In genomic region chr17:57833597-57833939, GRCh38 we compare ENCODE assay signal across 11 cellular contexts. TPM values are rescaled to one million over a fixed set of nuclear protein-coding genes. Genes with fewer than 3 reads are reported as not detected.
A peak's percentile ranks its signal among the peaks of the same experiment; 100 is the strongest.
DNase-seq lines count a peak whose midpoint lies in the region; ATAC-seq, FAIRE-seq and TF ChIP-seq lines count a peak whose summit lies in the region.
"Had no signal": no experiment of that assay in that cellular context is flagged by ENCODE, and none has a peak within 500 bp of the region (broad histone marks: within the 10 kb centered on the region; RNA-seq: fewer than 3 reads in every experiment).

No MANE protein-coding gene starts in this region.

- no peaks in the 10 kb centered on the region for H3K27me3 Mint-ChIP-seq in WTC11 (ENCODE audit: low read depth)
- H3K27me3 Mint-ChIP-seq: activated naive CD8-positive, alpha-beta T cell treated with anti-CD3 and anti-CD28 coated beads, Interleukin-2, amount 10 ng/mL, durations not matched to agents 7 days and 5 days; naive thymus-derived CD4-positive, alpha-beta T cell had no signal

- TF ChIP-seq CTCF in left ventricle myocardium inferior (IDR thresholded peaks at IDR 0.05; ENCODE audit: borderline replicate concordance) (peak; percentile 33), WTC11 (IDR thresholded peaks at IDR 0.05) (peak; percentile 43), lower lobe of right lung (IDR thresholded peaks at IDR 0.05) (peak; percentile 8), tibial artery (IDR thresholded peaks at IDR 0.05) (no peak)

- no peak overlapping the region for H3K27ac Mint-ChIP-seq in WTC11

- H3K27ac ChIP-seq in left ventricle myocardium inferior (replicated peaks) (peak overlapping the region; percentile 89), lower lobe of right lung (no peak overlapping the region), tibial artery (peak overlapping the region; percentile 78 to 83)

- no peak for ATAC-seq in left cardiac atrium
- no peak for ATAC-seq in WTC11
- no peak for ATAC-seq in lower lobe of right lung

- DNase-seq in left ventricle myocardium inferior, result no peak
- no peak for DNase-seq in left cardiac atrium
- no peak for DNase-seq in WTC11 (ENCODE audit: low spot score)
- DNase-seq in lower lobe of right lung, result no peak
- DNase-seq in tibial artery, result no peak
- DNase-seq in germinal center (ENCODE audit: low spot score), result no peak
- no peak for DNase-seq in GM19239 (ENCODE audit: insufficient read length, low spot score)
- DNase-seq in SK-N-DZ (ENCODE audit: low spot score), result no peak
- DNase-seq: cortex of kidney had no signal

- peaks cover 16% of the 10 kb centered on the region for H3K4me1 Mint-ChIP-seq in WTC11

- no peak overlapping the region for H3K4me3 Mint-ChIP-seq in WTC11
- H3K4me3 Mint-ChIP-seq: activated naive CD8-positive, alpha-beta T cell treated with anti-CD3 and anti-CD28 coated beads, Interleukin-2, amount 10 ng/mL, durations not matched to agents 7 days and 5 days had no signal

- POLR2A ChIA-PET in WTC11 (lab: Charles Lee), result interaction anchor here (0.7 to 1.5 kb wide), 2 partner anchors 42 to 50 kb away, joined by 4 read pairs; no protein-coding TSS in a partner anchor

- H3K4me3 ChIP-seq in left ventricle myocardium inferior (peak overlapping the region; percentile 62), lower lobe of right lung (peak overlapping the region; percentile 48), tibial artery (peak overlapping the region in 1 of 2 donors; percentile 56)

- no peaks in the 10 kb centered on the region for H3K9me3 ChIP-seq in left ventricle myocardium inferior (replicated peaks)
- no peaks in the 10 kb centered on the region for H3K9me3 ChIP-seq in lower lobe of right lung
- H3K9me3 ChIP-seq in tibial artery, result no peaks in the 10 kb centered on the region

- H3K36me3 ChIP-seq in left ventricle myocardium inferior, result peaks cover 4% of the 10 kb centered on the region
- H3K36me3 ChIP-seq in lower lobe of right lung, result peaks cover 16% of the 10 kb centered on the region
- peaks cover 3 to 14% (median 14%) of the 10 kb centered on the region in 3 donors for H3K36me3 ChIP-seq in tibial artery

- intact Hi-C loops in left ventricle myocardium inferior (cut with micrococcal nuclease) (no loop called here), left cardiac atrium (cut with DNase I) (no loop called here), lower lobe of right lung (cut with DNase I) (loop anchor here (10.0 kb wide), 1 partner anchor 699 kb away; no protein-coding TSS in a partner anchor), tibial artery (cut with DNase I; ENCODE audit: low total_unique reads) (loop anchor here (5.0 to 10.0 kb wide), 3 partner anchors 159 to 701 kb away; no protein-coding TSS in a partner anchor)

- H3K36me3 Mint-ChIP-seq in WTC11, result peaks cover 5% of the 10 kb centered on the region

- CTCF ChIA-PET in WTC11 (lab: Charles Lee), result interaction anchor here (0.8 to 3.8 kb wide), 49 partner anchors 10 to 706 kb away, joined by 3 to 78 read pairs (median 5); partner anchors contain the start of genes CUEDC1, MRPS23 and SRSF1

- H3K4me1 ChIP-seq in left ventricle myocardium inferior (peaks cover 52% of the 10 kb centered on the region), lower lobe of right lung (peaks cover 19% of the 10 kb centered on the region), tibial artery (peaks cover 0 to 28% (median 17%) of the 10 kb centered on the region in 4 donors)

- H3K27me3 ChIP-seq in left ventricle myocardium inferior (ENCODE audit: low read depth) (no peaks in the 10 kb centered on the region), lower lobe of right lung (ENCODE audit: low read depth) (no peaks in the 10 kb centered on the region), tibial artery (no peaks in the 10 kb centered on the region)

- FAIRE-seq in GM19239 (lab: Jason Lieb, UNC), result no peak

- H3K9me3 Mint-ChIP-seq in WTC11, result no peaks in the 10 kb centered on the region
- H3K9me3 Mint-ChIP-seq: activated naive CD8-positive, alpha-beta T cell treated with anti-CD3 and anti-CD28 coated beads, Interleukin-2, amount 10 ng/mL, durations not matched to agents 7 days and 5 days; naive thymus-derived CD4-positive, alpha-beta T cell had no signal

TF ChIP-seq in WTC11, 78 proteins besides CTCF, POLR2A, EP300 and RAD21:
- 0 out of 2 replicates have a peak, but pooled peaks have one; percentile 30 for TF ChIP-seq ZNF232 (CRISPR knock-in tag; IDR thresholded peaks at IDR 0.05)
- TF ChIP-seq ZNF532 (CRISPR knock-in tag; IDR thresholded peaks at IDR 0.05; ENCODE audit: borderline replicate concordance), result no peak
- no peak for TF ChIP-seq ZNF425 (CRISPR knock-in tag; conservative IDR thresholded peaks at IDR 0.05)
- TF ChIP-seq TEAD1 (CRISPR knock-in tag; IDR thresholded peaks at IDR 0.05), result no peak
- TF ChIP-seq ELF4 (CRISPR knock-in tag; IDR thresholded peaks at IDR 0.05; ENCODE audit: low read depth), result no peak
- no peak for TF ChIP-seq NR1H2 (CRISPR knock-in tag; IDR thresholded peaks at IDR 0.05)

RNA-seq across cellular contexts. Expression of gene MRPS23, which starts 16.3 kb away (rescaled TPM):
- total RNA-seq in left ventricle myocardium inferior (89.4 TPM), left cardiac atrium (10 to 100 TPM; 45.2 to 55.8 TPM), WTC11 (2021) (57.9 to 65.3 TPM (median 58.1 TPM) in 3 replicates), lower lobe of right lung (35.4 TPM)
- 86.4 and 144 TPM in 2 replicates for polyA plus RNA-seq in SK-N-DZ (2014; cell fraction: cytosol; rRNA removed)
- polyA plus RNA-seq in SK-N-DZ (2014; cell fraction: nucleus; rRNA removed), result 37.2 and 41.1 TPM in 2 replicates

Comparison
In these comparisons a context has a peak if more than half of its experiments do, and no peak if none do; other contexts are left out.
1. CTCF ChIP-seq: peak in left ventricle myocardium inferior (single experiment), WTC11 (single experiment) and lower lobe of right lung (single experiment); none in tibial artery (0 of 2).
2. intact Hi-C loops: an anchor here in lower lobe of right lung (10.0 kb wide) and tibial artery (5.0 to 10.0 kb wide); none called in left ventricle myocardium inferior and left cardiac atrium.